In the genomic region with DNA sequence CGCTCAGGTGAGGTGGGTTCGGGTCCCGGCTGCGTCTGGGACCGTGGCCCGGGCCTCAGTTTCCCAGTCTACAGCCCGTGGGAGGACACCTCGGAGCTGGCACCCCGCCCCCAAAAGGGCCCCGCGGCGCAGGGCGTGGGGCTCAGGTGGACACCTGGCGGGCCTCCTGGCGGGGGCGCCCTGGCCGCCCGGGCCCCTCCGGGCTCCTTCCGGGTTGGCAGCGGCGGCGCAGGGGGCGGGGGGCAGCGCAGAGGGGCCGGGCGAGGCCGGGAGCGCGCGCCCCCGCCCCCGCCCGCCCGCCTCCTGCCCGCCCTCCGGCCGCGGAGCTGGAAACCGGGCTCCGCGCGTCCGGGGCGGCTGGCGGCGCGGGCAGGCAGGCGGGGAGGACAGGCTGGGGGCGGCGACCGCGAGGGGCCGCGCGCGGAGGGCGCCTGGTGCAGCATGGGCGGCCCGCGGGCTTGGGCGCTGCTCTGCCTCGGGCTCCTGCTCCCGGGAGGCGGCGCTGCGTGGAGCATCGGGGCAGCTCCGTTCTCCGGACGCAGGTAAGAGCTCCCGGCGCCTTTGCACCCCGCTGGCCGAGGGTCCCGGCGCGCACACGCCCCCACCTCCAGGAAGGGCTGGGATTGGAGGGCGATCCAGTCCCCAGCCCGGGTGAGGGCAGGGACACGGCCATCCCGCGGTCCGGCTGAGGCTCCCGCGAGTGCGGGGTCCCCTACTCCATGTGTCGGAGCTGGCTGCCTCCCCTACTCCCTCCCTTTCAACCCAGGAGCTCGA, we compare ENCODE assay signal across 8 cellular contexts. TPM values are rescaled to one million over a fixed set of nuclear protein-coding genes. Genes with fewer than 3 reads are reported as not detected.
DNase-seq lines count a peak whose midpoint lies in the region; ATAC-seq and TF ChIP-seq lines count a peak whose summit lies in the region.

A gene (plus strand): TSS at position 299 of the 774 bp plus-strand sequence. CDS start 143 bp downstream, at position 442.

- H3K4me3 ChIP-seq in lower lobe of right lung, result peak within 1 kb of the TSS; percentile 60
- H3K4me3 ChIP-seq in thymus (ENCODE audit: low read length), result peak within 1 kb of the TSS; percentile 57

- intact Hi-C loops in lower lobe of right lung (cut with DNase I), result no loop called here

- peak; percentile 31 for DNase-seq in activated CD4-positive, alpha-beta T cell treated with anti-CD3 and anti-CD28 coated beads for 48 hours
- DNase-seq in activated CD4-positive, alpha-beta T cell treated with anti-CD3 and anti-CD28 coated beads, Interleukin-2, amount 50 U/mL, for 4 hours, result no peak
- DNase-seq in NCI-H2171 treated with DMSO at 0.1 percent for 48 hours (lab: John Stamatoyannopoulos, UW) (peak; percentile 55), lower lobe of right lung (peak; percentile 59)

- H3K9me3 ChIP-seq in lower lobe of right lung, result no peaks in the 10 kb centered on the region
- H3K9me3 ChIP-seq in thymus (ENCODE audit: control insufficient read depth), result no peaks in the 10 kb centered on the region

- peak; percentile 19 for TF ChIP-seq CTCF in lower lobe of right lung (IDR thresholded peaks at IDR 0.05)

- H3K4me1 ChIP-seq in lower lobe of right lung (peaks cover 42% of the 10 kb centered on the region), thymus (ENCODE audit: control insufficient read depth, insufficient read depth, low read length) (peaks cover 15% of the 10 kb centered on the region)

- H3K27me3 ChIP-seq in lower lobe of right lung (ENCODE audit: low read depth), result no peaks in the 10 kb centered on the region
- peaks cover 2% of the 10 kb centered on the region for H3K27me3 ChIP-seq in thymus (ENCODE audit: control insufficient read depth, insufficient read depth)

- H3K27ac ChIP-seq in cingulate gyrus (ENCODE audit: low read depth, low read length), result peak within 1 kb of the TSS; percentile 29
- H3K27ac ChIP-seq in lower lobe of right lung, result peak within 1 kb of the TSS; percentile 58
- no peak within 1 kb of the TSS for H3K27ac ChIP-seq in thymus (ENCODE audit: low read depth)

- ATAC-seq in lower lobe of right lung (peak; percentile 38 to 53), GM21423 (IDR thresholded peaks at IDR 0.05; ENCODE audit: unreplicated experiment) (no peak), HG03457 (IDR thresholded peaks at IDR 0.05; ENCODE audit: unreplicated experiment) (no peak)

- H3K36me3 ChIP-seq in lower lobe of right lung (no peaks in the 10 kb centered on the region), thymus (ENCODE audit: control insufficient read depth, insufficient read depth) (no peaks in the 10 kb centered on the region)

- WGBS in thymus, result 2% methylated on average over 90 of the region's 90 CpGs

RNA-seq across cellular contexts. Expression of the gene that starts here (rescaled TPM):
- 8.2 TPM for total RNA-seq in lower lobe of right lung
- polyA plus RNA-seq in thymus, result 9.9 TPM

Comparison
In these comparisons a context has a peak if more than half of its experiments do, and no peak if none do; other contexts are left out.
1. DNase-seq: peak in activated CD4-positive, alpha-beta T cell treated with anti-CD3 and anti-CD28 coated beads for 48 hours (single experiment), NCI-H2171 treated with DMSO at 0.1 percent for 48 hours (single experiment) and lower lobe of right lung (single experiment); none in activated CD4-positive, alpha-beta T cell treated with anti-CD3 and anti-CD28 coated beads, Interleukin-2, amount 50 U/mL, for 4 hours (0 of 2).
2. ATAC-seq: peak in lower lobe of right lung (2 of 2); none in GM21423 (single experiment) and HG03457 (single experiment).